In the genomic region with DNA sequence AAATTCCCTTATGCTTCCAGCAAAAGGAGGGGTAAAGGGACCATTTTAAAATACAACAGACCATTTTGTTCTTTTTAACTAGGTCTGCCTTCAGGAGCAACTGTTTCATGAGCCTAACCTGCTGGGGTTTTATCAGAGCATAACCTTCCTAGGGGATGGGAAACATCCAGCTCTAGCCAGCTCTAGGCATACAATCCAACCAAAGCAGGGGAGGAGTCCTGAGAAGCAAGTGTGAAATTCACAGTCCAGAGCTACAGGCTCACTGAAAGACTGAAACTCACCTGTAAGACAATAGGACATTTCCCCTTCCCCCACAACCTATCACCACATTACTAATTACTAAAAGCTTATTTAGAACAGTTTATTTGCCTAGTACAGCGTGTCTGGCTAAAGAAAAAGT, we compare ENCODE assay signal across 29 cellular contexts.
"Had no signal": no experiment of that assay in that cellular context is flagged by ENCODE, and none has a peak within 500 bp of the region (broad histone marks: within the 10 kb centered on the region; RNA-seq: fewer than 3 reads in every experiment).

No MANE protein-coding gene starts in this region.

- H3K9ac ChIP-seq: parathyroid adenoma had no signal

- H3K4me1 Mint-ChIP-seq: naive thymus-derived CD8-positive, alpha-beta T cell; nephron progenitor cell; neural crest cell; stimulated activated effector memory CD8-positive, alpha-beta T cell treated with anti-CD3 and anti-CD28 coated beads, Interleukin-12 subunit alpha, Interleukin-12 subunit beta, amount 100 ng/mL, for 72 hours; stimulated activated naive B cell treated with anti-CD40 and anti-IgM and Interleukin-4, amounts not matched to agents 10 μg/mL and 1 μg/mL and 100 μg/mL, for 72 hours had no signal

- H3K9me3 Mint-ChIP-seq: type B pancreatic cell had no signal

- H3K27ac ChIP-seq: ovary, parathyroid adenoma, psoas muscle, right lobe of liver, sigmoid colon, stomach, thoracic aorta, thyroid gland, tibial nerve, upper lobe of right lung, uterus had no signal

- H3K4me3 ChIP-seq: ovary, psoas muscle, right lobe of liver, sigmoid colon, stomach, thoracic aorta, thyroid gland, tibial nerve, upper lobe of right lung, uterus had no signal

- H3K79me2 ChIP-seq: parathyroid adenoma had no signal

- H3K4me3 Mint-ChIP-seq: naive thymus-derived CD8-positive, alpha-beta T cell; natural killer cell treated with Interleukin-12 subunit alpha and Interleukin-12 subunit beta and Interleukin-15 and Interleukin-18, amount 100 ng/mL, for 72 hours; nephron progenitor cell; neural crest cell; stimulated activated effector memory CD8-positive, alpha-beta T cell treated with anti-CD3 and anti-CD28 coated beads, Interleukin-12 subunit alpha, Interleukin-12 subunit beta, amount 100 ng/mL, for 72 hours; stimulated activated naive B cell treated with anti-CD40 and anti-IgM and Interleukin-4, amounts not matched to agents 10 μg/mL and 1 μg/mL and 100 μg/mL, for 72 hours; stimulated activated naive CD8-positive, alpha-beta T cell treated with anti-CD3 and anti-CD28 coated beads, Interleukin-15, Interleukin-2, amounts not matched to agents 100 ng/mL and 50 ng/mL, for 24 hours; type B pancreatic cell had no signal

- H2AFZ ChIP-seq: parathyroid adenoma had no signal

- FAIRE-seq: small intestine had no signal

- ATAC-seq: naive thymus-derived CD8-positive, alpha-beta T cell; natural killer cell treated with Interleukin-12 subunit alpha and Interleukin-12 subunit beta and Interleukin-15 and Interleukin-18, amount 100 ng/mL, for 72 hours; psoas muscle; right cardiac atrium; right lobe of liver; stimulated activated effector memory CD8-positive, alpha-beta T cell treated with anti-CD3 and anti-CD28 coated beads, Interleukin-12 subunit alpha, Interleukin-12 subunit beta, amount 100 ng/mL, for 72 hours; stimulated activated naive B cell treated with anti-CD40 and anti-IgM and Interleukin-4, amounts not matched to agents 10 μg/mL and 1 μg/mL and 100 μg/mL, for 72 hours; upper lobe of right lung had no signal

- DNase-seq: naive thymus-derived CD8-positive, alpha-beta T cell; nephron progenitor cell; occipital lobe; ovary; posterior cingulate gyrus; psoas muscle; right cardiac atrium; right lobe of liver; sigmoid colon; small intestine; stimulated activated CD4-positive, alpha-beta T cell treated with anti-CD3 and anti-CD28 coated beads, Interleukin-15, amount 100 ng/mL, for 24 hours; stimulated activated CD4-positive, alpha-beta T cell treated with anti-CD3 and anti-CD28 coated beads, Interleukin-2, amount 100 ng/mL, for 24 hours; stimulated activated CD4-positive, alpha-beta T cell treated with anti-CD3 and anti-CD28 coated beads, Interleukin-2, amount 100 ng/mL, for 48 hours; stimulated activated CD4-positive, alpha-beta T cell treated with anti-CD3 and anti-CD28 coated beads, Interleukin-4, amount 100 ng/mL, for 24 hours; stimulated activated naive B cell treated with anti-CD40 and anti-IgM and Interleukin-4, amounts not matched to agents 10 μg/mL and 1 μg/mL and 100 μg/mL, for 72 hours; stimulated activated naive CD4-positive, alpha-beta T cell treated with Interleukin-2 at 50 U/mL for 16 hours; stomach; thyroid gland; upper lobe of right lung; uterus had no signal

- H3K36me3 ChIP-seq: ovary, right lobe of liver, sigmoid colon, stomach, thoracic aorta, thyroid gland, tibial nerve, upper lobe of right lung, uterus had no signal

- H3K36me3 Mint-ChIP-seq: naive thymus-derived CD8-positive, alpha-beta T cell; stimulated activated effector memory CD8-positive, alpha-beta T cell treated with anti-CD3 and anti-CD28 coated beads, Interleukin-12 subunit alpha, Interleukin-12 subunit beta, amount 100 ng/mL, for 72 hours; stimulated activated naive B cell treated with anti-CD40 and anti-IgM and Interleukin-4, amounts not matched to agents 10 μg/mL and 1 μg/mL and 100 μg/mL, for 72 hours; type B pancreatic cell had no signal

- H3K9me3 ChIP-seq: ovary, psoas muscle, right lobe of liver, thyroid gland, upper lobe of right lung, uterus had no signal

- H3K27me3 Mint-ChIP-seq: naive thymus-derived CD8-positive, alpha-beta T cell; natural killer cell treated with Interleukin-12 subunit alpha and Interleukin-12 subunit beta and Interleukin-15 and Interleukin-18, amount 100 ng/mL, for 72 hours; progenitor cell of endocrine pancreas; stimulated activated naive B cell treated with anti-CD40 and anti-IgM and Interleukin-4, amounts not matched to agents 10 μg/mL and 1 μg/mL and 100 μg/mL, for 72 hours; stimulated activated naive CD8-positive, alpha-beta T cell treated with anti-CD3 and anti-CD28 coated beads, Interleukin-15, Interleukin-2, amounts not matched to agents 100 ng/mL and 50 ng/mL, for 24 hours; type B pancreatic cell had no signal

- H3K27me3 ChIP-seq: ovary, right lobe of liver, sigmoid colon, stomach, thyroid gland, tibial nerve, upper lobe of right lung, uterus had no signal

- H3K4me1 ChIP-seq: parathyroid adenoma, psoas muscle, right lobe of liver, sigmoid colon, stomach, thyroid gland, tibial nerve, upper lobe of right lung, uterus had no signal

- H3K27ac Mint-ChIP-seq: naive thymus-derived CD8-positive, alpha-beta T cell; natural killer cell treated with Interleukin-12 subunit alpha and Interleukin-12 subunit beta and Interleukin-15 and Interleukin-18, amount 100 ng/mL, for 72 hours; nephron progenitor cell; progenitor cell of endocrine pancreas; stimulated activated effector memory CD8-positive, alpha-beta T cell treated with anti-CD3 and anti-CD28 coated beads, Interleukin-12 subunit alpha, Interleukin-12 subunit beta, amount 100 ng/mL, for 72 hours; stimulated activated naive B cell treated with anti-CD40 and anti-IgM and Interleukin-4, amounts not matched to agents 10 μg/mL and 1 μg/mL and 100 μg/mL, for 72 hours; stimulated activated naive CD8-positive, alpha-beta T cell treated with anti-CD3 and anti-CD28 coated beads, Interleukin-15, Interleukin-2, amounts not matched to agents 100 ng/mL and 50 ng/mL, for 24 hours; type B pancreatic cell had no signal
